In the genomic region with DNA sequence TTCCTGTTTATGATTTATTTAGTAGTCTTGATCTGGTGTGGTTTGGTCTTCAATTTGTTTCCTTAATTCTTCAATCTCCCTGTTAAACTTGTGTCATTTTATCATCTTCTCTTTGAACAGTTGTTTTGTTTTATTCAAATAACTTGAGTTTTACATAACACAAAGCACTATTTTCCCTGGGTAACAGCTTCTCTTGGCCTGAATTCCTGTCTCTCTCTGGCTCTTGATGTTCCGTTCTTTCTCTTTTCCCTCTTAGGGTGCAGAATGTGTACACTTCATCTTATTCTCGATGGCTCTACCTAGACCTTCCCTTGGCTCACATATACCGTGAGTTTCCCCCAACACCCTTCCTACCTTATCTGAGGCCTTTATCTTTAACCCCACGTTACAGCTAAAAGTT, we compare ENCODE assay signal across 18 cellular contexts.
"Had no signal": no experiment of that assay in that cellular context is flagged by ENCODE, and none has a peak within 500 bp of the region (broad histone marks: within the 10 kb centered on the region; RNA-seq: fewer than 3 reads in every experiment).

No MANE protein-coding gene starts in this region.

- H3K27me3 Mint-ChIP-seq: activated CD4-positive, alpha-beta memory T cell treated with anti-CD3 and anti-CD28 coated beads for 36 hours; activated CD4-positive, alpha-beta T cell treated with anti-CD3 and anti-CD28 coated beads for 36 hours; stimulated activated naive CD8-positive, alpha-beta T cell treated with anti-CD3 and anti-CD28 coated beads, Interleukin-15, Interleukin-2, amounts not matched to agents 100 ng/mL and 50 ng/mL, for 24 hours; type B pancreatic cell had no signal

- H3K9me3 Mint-ChIP-seq: activated CD4-positive, alpha-beta memory T cell treated with anti-CD3 and anti-CD28 coated beads for 36 hours; activated naive CD4-positive, alpha-beta T cell treated with anti-CD3 and anti-CD28 coated beads for 36 hours; activated T-helper 2 cell treated with anti-CD3 and anti-CD28 coated beads, Interferon-gamma antibody, Interleukin-2, Interleukin-4, amounts not matched to agents 10 μg/mL and 5 μg/mL and 100 μg/mL, durations not matched to agents 14 hours and 24 hours and 36 hours; neural progenitor cell; stimulated activated naive CD8-positive, alpha-beta T cell treated with anti-CD3 and anti-CD28 coated beads, Interleukin-15, Interleukin-2, amounts not matched to agents 100 ng/mL and 50 ng/mL, for 24 hours; type B pancreatic cell had no signal

- ATAC-seq: activated CD4-positive, alpha-beta T cell treated with anti-CD3 and anti-CD28 coated beads for 36 hours; foreskin keratinocyte; left lung had no signal

- H3K4me3 ChIP-seq: left lung, neural progenitor cell, prostate gland, right atrium auricular region, testis had no signal

- H3K4me2 ChIP-seq: neural progenitor cell had no signal

- H3K36me3 ChIP-seq: neural progenitor cell had no signal

- DNase-seq: activated CD4-positive, alpha-beta memory T cell treated with anti-CD3 and anti-CD28 coated beads for 36 hours; activated CD4-positive, alpha-beta T cell treated with anti-CD3 and anti-CD28 coated beads for 36 hours; activated naive CD4-positive, alpha-beta T cell treated with anti-CD3 and anti-CD28 coated beads for 36 hours; activated T-cell treated with anti-CD3 and anti-CD28 coated beads, Interleukin-2, amount 50 U/mL, for 1 hour; foreskin keratinocyte; glutamatergic neuron; kidney; left lung; stimulated activated CD4-positive, alpha-beta T cell treated with anti-CD3 and anti-CD28 coated beads, Interleukin-12 subunit alpha, Interleukin-12 subunit beta, amount 100 ng/mL, for 4 hours; stimulated activated CD4-positive, alpha-beta T cell treated with anti-CD3 and anti-CD28 coated beads, Interleukin-1b, Interleukin-23, amount 100 ng/mL, for 48 hours; SW 1271; testis had no signal

- H3K27ac ChIP-seq: foreskin keratinocyte, left lung, neural progenitor cell, prostate gland, right atrium auricular region, testis had no signal

- H3K27me3 ChIP-seq: foreskin keratinocyte, left lung, neural progenitor cell, right atrium auricular region, testis had no signal

- H3K27ac Mint-ChIP-seq: activated CD4-positive, alpha-beta memory T cell treated with anti-CD3 and anti-CD28 coated beads for 36 hours; activated CD4-positive, alpha-beta T cell treated with anti-CD3 and anti-CD28 coated beads for 36 hours; activated naive CD4-positive, alpha-beta T cell treated with anti-CD3 and anti-CD28 coated beads for 36 hours; activated T-helper 2 cell treated with anti-CD3 and anti-CD28 coated beads, Interferon-gamma antibody, Interleukin-2, Interleukin-4, amounts not matched to agents 10 μg/mL and 5 μg/mL and 100 μg/mL, durations not matched to agents 14 hours and 24 hours and 36 hours; neural progenitor cell; stimulated activated naive CD8-positive, alpha-beta T cell treated with anti-CD3 and anti-CD28 coated beads, Interleukin-15, Interleukin-2, amounts not matched to agents 100 ng/mL and 50 ng/mL, for 24 hours; type B pancreatic cell had no signal

- H3K9ac ChIP-seq: neural progenitor cell had no signal

- H3K4me3 Mint-ChIP-seq: activated CD4-positive, alpha-beta memory T cell treated with anti-CD3 and anti-CD28 coated beads for 36 hours; activated CD4-positive, alpha-beta T cell treated with anti-CD3 and anti-CD28 coated beads for 36 hours; activated naive CD4-positive, alpha-beta T cell treated with anti-CD3 and anti-CD28 coated beads for 36 hours; neural progenitor cell; stimulated activated naive CD8-positive, alpha-beta T cell treated with anti-CD3 and anti-CD28 coated beads, Interleukin-15, Interleukin-2, amounts not matched to agents 100 ng/mL and 50 ng/mL, for 24 hours; type B pancreatic cell had no signal

- H3K4me1 ChIP-seq: foreskin keratinocyte, left lung, neural progenitor cell, prostate gland, right atrium auricular region, testis had no signal

- H3K4me1 Mint-ChIP-seq: activated CD4-positive, alpha-beta T cell treated with anti-CD3 and anti-CD28 coated beads for 36 hours; neural progenitor cell had no signal
